ENCODE assay signal across 8 cellular contexts in the genomic region with DNA sequence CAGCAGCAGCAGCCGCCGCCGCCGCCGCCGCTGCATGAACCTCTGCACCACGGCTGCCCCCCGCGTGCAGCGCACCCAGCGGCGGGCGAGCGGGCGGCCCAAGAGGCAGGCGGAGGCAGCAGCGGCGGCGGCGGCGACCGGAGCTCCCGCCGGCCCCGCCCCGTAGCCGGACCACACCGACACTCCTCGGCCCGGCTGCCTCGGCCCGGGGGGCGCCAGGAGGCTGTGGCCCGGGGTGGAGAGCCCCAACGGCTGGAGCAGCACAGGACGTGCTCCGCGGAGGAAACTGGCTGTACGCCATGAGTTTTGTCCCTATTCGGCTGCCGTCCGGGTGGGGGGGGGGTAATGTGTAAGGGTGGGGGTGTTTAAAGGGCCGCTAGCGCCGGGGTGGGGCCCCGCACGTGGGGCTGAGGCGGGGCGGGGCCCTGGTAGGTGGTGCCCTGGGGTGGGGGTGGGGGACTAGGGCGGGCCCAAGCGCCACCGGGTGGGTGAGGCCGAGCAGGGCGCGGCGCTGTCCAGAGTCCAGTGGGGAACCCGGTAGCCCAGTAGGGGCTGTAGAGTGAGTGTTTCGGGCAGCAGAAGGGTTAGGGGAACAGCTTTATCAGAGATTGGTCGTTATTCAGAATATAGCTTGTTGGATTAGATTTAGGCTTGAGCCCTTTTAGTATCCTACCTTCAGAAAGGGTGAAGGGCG. TPM values are rescaled to one million over a fixed set of nuclear protein-coding genes. Genes with fewer than 3 reads are reported as not detected.
A peak's percentile ranks its signal among the peaks of the same experiment; 100 is the strongest.
DNase-seq lines count a peak whose midpoint lies in the region; ATAC-seq and TF ChIP-seq lines count a peak whose summit lies in the region.

TSS of gene FAM78B (minus strand) at position 301 of the 694 bp plus-strand sequence. CDS start 753 bp downstream, outside the sequence.

- H3K9ac ChIP-seq in colonic mucosa (ENCODE audit: low read depth in 2 of 2, low read length in 2 of 2): peak within 1 kb of the TSS; percentile 68 to 85

- peak within 1 kb of the TSS; percentile 37 for H3K4me3 ChIP-seq in colonic mucosa

- H3K36me3 ChIP-seq in colonic mucosa: no peaks in the 10 kb centered on the region

- no peaks in the 10 kb centered on the region for H3K9me3 ChIP-seq in colonic mucosa

- DNase-seq in NCI-H1436 (lab: John Stamatoyannopoulos, UW): peak; percentile 41
- no peak for DNase-seq in NCI-H1436 treated with DMSO at 0.1 percent for 48 hours (lab: John Stamatoyannopoulos, UW)
- DNase-seq in NCI-H2171 treated with DMSO at 0.1 percent for 48 hours (lab: John Stamatoyannopoulos, UW): peak; percentile 54
- DNase-seq in activated CD4-positive, alpha-beta T cell treated with anti-CD3 and anti-CD28 coated beads for 1 hour: peak; percentile 26
- DNase-seq in colonic mucosa: peak; percentile 81
- DNase-seq in stimulated activated CD4-positive, alpha-beta T cell treated with anti-CD3 and anti-CD28 coated beads, Interleukin-1b, Interleukin-23, amount 100 ng/mL, for 48 hours: peak; percentile 53

- H3K27ac ChIP-seq in colonic mucosa: peak within 1 kb of the TSS; percentile 48
- peak within 1 kb of the TSS; percentile 38 for H3K27ac ChIP-seq in layer of hippocampus (ENCODE audit: low read depth, low read length)

- peaks cover 7% of the 10 kb centered on the region for H3K27me3 ChIP-seq in colonic mucosa
- H3K27me3 ChIP-seq in layer of hippocampus (ENCODE audit: control insufficient read depth, insufficient read depth, low read length): no peaks in the 10 kb centered on the region

- intact Hi-C loops in colonic mucosa (cut with DNase I): loop anchor here (10.0 kb wide), 1 partner anchor 232 kb away; no protein-coding TSS in a partner anchor

- TF ChIP-seq CTCF in colonic mucosa (IDR thresholded peaks at IDR 0.05): no peak

- H3K4me1 ChIP-seq in colonic mucosa: peaks cover 5% of the 10 kb centered on the region

- peak; percentile 43 for ATAC-seq in HG02798 (IDR thresholded peaks at IDR 0.05; ENCODE audit: poor library complexity, unreplicated experiment)

RNA-seq across cellular contexts. Expression of gene FAM78B, which starts in this region (rescaled TPM):
- total RNA-seq in colonic mucosa: 1 to 10 TPM in 1 of 2 donors, under 1 TPM in 1; 0.69 to 1.2 TPM
